Comparison of ENCODE assay signal across 19 cellular contexts in genomic region chr9:78676623-78677022, GRCh38.
DNase-seq lines count a peak whose midpoint lies in the region; ATAC-seq and TF ChIP-seq lines count a peak whose summit lies in the region.
"Had no signal": no experiment of that assay in that cellular context is flagged by ENCODE, and none has a peak within 500 bp of the region (broad histone marks: within the 10 kb centered on the region; RNA-seq: fewer than 3 reads in every experiment).

No MANE protein-coding gene starts in this region.

- H4K91ac ChIP-seq in mesenchymal stem cell (ENCODE audit: low read length): no peak overlapping the region

- no peaks in the 10 kb centered on the region for H3K4me1 ChIP-seq in mesenchymal stem cell (ENCODE audit: control insufficient read depth, insufficient read depth, low read depth, low read length)
- H3K4me1 ChIP-seq: lower lobe of right lung, upper lobe of right lung had no signal

- no peak overlapping the region for H3K4ac ChIP-seq in mesenchymal stem cell (ENCODE audit: low read depth in 1 of 2, low read length in 2 of 2)

- H2AK5ac ChIP-seq in mesenchymal stem cell (ENCODE audit: low read length, severe bottlenecking): no peak overlapping the region

- POLR2A ChIA-PET in AG04449 (lab: Yijun Ruan, JAX): interaction anchor here (1.4 kb wide), 1 partner anchor 31 kb away, joined by 4 read pairs; no protein-coding TSS in a partner anchor

- H3K27me3 ChIP-seq in mesenchymal stem cell (ENCODE audit: control insufficient read depth in 1 of 2, insufficient read depth in 1 of 2, low read length in 2 of 2): no peaks in the 10 kb centered on the region
- H3K27me3 ChIP-seq: hepatocyte, upper lobe of right lung had no signal

- no peaks in the 10 kb centered on the region for H3K9me3 ChIP-seq in mesenchymal stem cell (ENCODE audit: control insufficient read depth, low read length)
- H3K9me3 ChIP-seq: lower lobe of right lung, upper lobe of right lung had no signal

- H3K9ac ChIP-seq in mesenchymal stem cell (ENCODE audit: low read length): no peak overlapping the region

- H2AFZ ChIP-seq in mesenchymal stem cell (ENCODE audit: low read depth, low read length): no peak overlapping the region
- H2AFZ ChIP-seq: hepatocyte had no signal

- H4K8ac ChIP-seq in mesenchymal stem cell (ENCODE audit: low read length): no peak overlapping the region

- no peak overlapping the region for H2BK5ac ChIP-seq in mesenchymal stem cell (ENCODE audit: low read depth, low read length, poor library complexity, severe bottlenecking)

- no peak overlapping the region for H2BK120ac ChIP-seq in mesenchymal stem cell (ENCODE audit: low read depth, low read length)

- CTCF ChIA-PET in AG04449 (lab: Yijun Ruan, JAX): interaction anchor here (1.0 to 1.1 kb wide), 3 partner anchors 10 to 145 kb away, joined by 3 to 5 read pairs (median 3); no protein-coding TSS in a partner anchor

- ATAC-seq in GM19328 (IDR thresholded peaks at IDR 0.05; ENCODE audit: unreplicated experiment): no peak
- ATAC-seq: activated CD4-positive, alpha-beta T cell treated with anti-CD3 and anti-CD28 coated beads for 36 hours; activated naive CD4-positive, alpha-beta T cell treated with anti-CD3 and anti-CD28 coated beads, Interleukin-2, amount 50 U/mL, for 72 hours; lower lobe of right lung; T-cell; upper lobe of right lung had no signal

- no peak overlapping the region for H2BK12ac ChIP-seq in mesenchymal stem cell (ENCODE audit: low read length in 2 of 2)

- no peaks in the 10 kb centered on the region for H3K79me1 ChIP-seq in mesenchymal stem cell (replicated peaks; ENCODE audit: low read length, poor library complexity, severe bottlenecking)

- H2BK15ac ChIP-seq in mesenchymal stem cell (ENCODE audit: low read depth, poor library complexity, severe bottlenecking): no peak overlapping the region

- DNase-seq in AG04449 (ENCODE audit: low read depth, low spot score) (peak; percentile 82), HCEC 1CT (peak; percentile 61), astrocyte of the hippocampus (ENCODE audit: low read depth, low spot score) (peak; percentile 57), mesenchymal stem cell (peak; percentile 36), SW 1271 (lab: John Stamatoyannopoulos, UW) (no peak), DMS114 treated with DMSO at 0.1 percent for 48 hours (lab: John Stamatoyannopoulos, UW; ENCODE audit: unreplicated experiment) (no peak)
- no peak for DNase-seq in activated CD4-positive, CD25-positive, alpha-beta regulatory T cell (lab: John Stamatoyannopoulos, UW)
- DNase-seq: activated CD4-positive, alpha-beta T cell treated with anti-CD3 and anti-CD28 coated beads for 36 hours; CD4-positive, alpha-beta T cell; lower lobe of right lung; MV-4-11; NCI-H1694; Right ventricle myocardium superior; stimulated activated CD4-positive, alpha-beta T cell treated with anti-CD3 and anti-CD28 coated beads, Interleukin-4, amount 100 ng/mL, for 4 hours; T-cell; upper lobe of right lung had no signal

- no peak overlapping the region for H3K23ac ChIP-seq in mesenchymal stem cell (ENCODE audit: low read length in 2 of 2)

- TF ChIP-seq CTCF in AG04449 (IDR thresholded peaks at IDR 0.05; ENCODE audit: insufficient read depth, low read length, missing control alignments): no peak

- H3K18ac ChIP-seq in mesenchymal stem cell (ENCODE audit: low read depth in 1 of 2, low read length in 2 of 2): no peak overlapping the region

- H3K36me3 ChIP-seq in mesenchymal stem cell (ENCODE audit: control insufficient read depth in 1 of 2, insufficient read depth in 2 of 2, low read depth in 1 of 2, low read length in 2 of 2): no peaks in the 10 kb centered on the region
- H3K36me3 ChIP-seq: lower lobe of right lung, upper lobe of right lung had no signal

- H3K14ac ChIP-seq in mesenchymal stem cell (ENCODE audit: low read length in 2 of 2): no peak overlapping the region

- no peak overlapping the region for H3K4me2 ChIP-seq in mesenchymal stem cell (ENCODE audit: low read length, poor library complexity, severe bottlenecking)
- H3K4me2 ChIP-seq: hepatocyte had no signal

- no peak overlapping the region for H3K4me3 ChIP-seq in AG04449 (ENCODE audit: low read depth, low read length)
- no peak overlapping the region for H3K4me3 ChIP-seq in mesenchymal stem cell (ENCODE audit: insufficient read depth in 1 of 2, low read depth in 1 of 2, low read length in 2 of 2)
- H3K4me3 ChIP-seq: hepatocyte, lower lobe of right lung, upper lobe of right lung had no signal

- H3K27ac ChIP-seq in mesenchymal stem cell (ENCODE audit: low read length, poor library complexity, severe bottlenecking): peak overlapping the region; percentile 87
- H3K27ac ChIP-seq: hepatocyte, lower lobe of right lung, upper lobe of right lung had no signal

Comparison
In these comparisons a context has a peak if more than half of its experiments do, and no peak if none do; other contexts are left out.
1. DNase-seq: peak in AG04449 (single experiment), HCEC 1CT (single experiment), astrocyte of the hippocampus (single experiment) and mesenchymal stem cell (single experiment); none in activated CD4-positive, CD25-positive, alpha-beta regulatory T cell (0 of 4), SW 1271 (0 of 2) and DMS114 treated with DMSO at 0.1 percent for 48 hours (single experiment).